8 cellular contexts compared by ENCODE assay signal in the genomic region with DNA sequence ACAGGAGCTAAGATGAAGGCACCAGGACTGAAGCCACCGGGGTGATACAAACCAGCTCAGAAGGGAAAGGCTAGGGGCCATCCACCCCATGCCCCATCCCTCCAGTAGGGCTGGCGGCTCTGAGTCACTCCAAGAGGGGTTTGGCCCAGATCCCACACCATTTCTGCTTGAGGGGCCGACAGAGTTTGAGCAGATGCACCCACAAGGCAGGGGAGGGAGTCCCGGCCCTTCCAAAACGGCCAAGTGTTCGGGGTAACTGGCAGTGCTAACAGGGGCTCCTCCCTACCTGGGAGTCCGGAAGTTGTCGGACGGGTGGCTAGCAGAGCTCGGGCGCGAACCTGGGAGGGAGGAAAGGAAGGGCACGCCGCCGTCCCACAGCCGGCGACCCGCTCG. TPM values are rescaled to one million over a fixed set of nuclear protein-coding genes. Genes with fewer than 3 reads are reported as not detected.
A peak's percentile ranks its signal among the peaks of the same experiment; 100 is the strongest.
DNase-seq lines count a peak whose midpoint lies in the region; ATAC-seq, FAIRE-seq and TF ChIP-seq lines count a peak whose summit lies in the region.

No MANE protein-coding gene starts in this region.

- no peak overlapping the region for H2BK120ac ChIP-seq in H1 (replicated peaks; ENCODE audit: low read depth, low read length)

- TF ChIP-seq POLR2A in H1 (IDR thresholded peaks at IDR 0.05; ENCODE audit: control extremely low read depth in 1 of 2, low read depth in 2 of 2, low read length in 2 of 2) (no peak), uterus (IDR thresholded peaks at IDR 0.05) (no peak)

- H3K4me3 ChIP-seq in SU-DHL-6 (ENCODE audit: insufficient read depth, low read length, poor library complexity, severe bottlenecking) (peak overlapping the region; percentile 76), H1 (ENCODE audit: extremely low read depth in 1 of 4, insufficient read depth in 2 of 4, low read depth in 3 of 4, low read length in 4 of 4) (peak overlapping the region; percentile 33 to 63 (median 37); a peak in 7 of 8 replicates), muscle layer of colon (ENCODE audit: low read depth in 1 of 2, low read length in 2 of 2) (peak overlapping the region; percentile 58 to 63), uterus (peak overlapping the region; percentile 37 to 65)

- H2BK12ac ChIP-seq in H1 (ENCODE audit: low read depth, low read length), result no peak overlapping the region

- H2BK5ac ChIP-seq in H1 (ENCODE audit: low read depth, low read length), result no peak overlapping the region

- no peak overlapping the region for H4K91ac ChIP-seq in H1 (replicated peaks; ENCODE audit: insufficient read length, low read length)

- H3K9ac ChIP-seq in SU-DHL-6 (ENCODE audit: low read length) (peak overlapping the region; percentile 73), H1 (replicated peaks in 1 of 4; ENCODE audit: extremely low read depth in 1 of 4, low read depth in 3 of 4, low read length in 3 of 4) (peak overlapping the region in 2 of 4 experiments; percentile 2 to 50; a peak in 2 of 7 replicates), muscle layer of colon (ENCODE audit: low read length) (peak overlapping the region; percentile 57)

- H4K20me1 ChIP-seq in SU-DHL-6 (ENCODE audit: low read depth, low read length), result no peaks in the 10 kb centered on the region
- peaks cover 1 to 2% of the 10 kb centered on the region in 2 experiments for H4K20me1 ChIP-seq in H1 (replicated peaks in 1 of 2; ENCODE audit: control insufficient read depth in 1 of 2, insufficient read depth in 2 of 2, low read length in 2 of 2)

- H3F3A ChIP-seq in SU-DHL-6 (ENCODE audit: insufficient read depth), result peaks cover 6% of the 10 kb centered on the region

- TF ChIP-seq CTCF in 22Rv1 (IDR thresholded peaks at IDR 0.05) (no peak), SU-DHL-6 (IDR thresholded peaks at IDR 0.05; ENCODE audit: insufficient read depth, low read length, poor library complexity, severe bottlenecking) (no peak), H1 (IDR thresholded peaks at IDR 0.05; ENCODE audit: control extremely low read depth in 1 of 3, insufficient read depth in 1 of 3, low read depth in 1 of 3, low read length in 3 of 3) (no peak), uterus (IDR thresholded peaks at IDR 0.05) (no peak)

- no peaks in the 10 kb centered on the region for H3K9me2 ChIP-seq in SU-DHL-6 (replicated peaks; ENCODE audit: insufficient read depth, low read length)

- no peak for TF ChIP-seq EP300 in H1 (IDR thresholded peaks at IDR 0.05; ENCODE audit: borderline replicate concordance in 1 of 2, low read depth in 2 of 2, low read length in 2 of 2)

- H3K18ac ChIP-seq in H1 (ENCODE audit: extremely low read depth, low read length), result no peak overlapping the region

- H3K36me3 ChIP-seq in SU-DHL-6 (ENCODE audit: low read length) (no peaks in the 10 kb centered on the region), H1 (ENCODE audit: control insufficient read depth in 2 of 4, insufficient read depth in 4 of 4, low read length in 3 of 4) (peaks cover 0 to 3% (median 0%) of the 10 kb centered on the region in 4 experiments; a peak in 2 of 8 replicates), muscle layer of colon (ENCODE audit: insufficient read depth, low read length) (peaks cover 10% of the 10 kb centered on the region), uterus (no peaks in the 10 kb centered on the region)

- no peaks in the 10 kb centered on the region for H3K79me1 ChIP-seq in H1 (ENCODE audit: low read depth, low read length)

- H2BK15ac ChIP-seq in H1 (ENCODE audit: low read length), result no peak overlapping the region

- H3K4me1 ChIP-seq in H1 (replicated peaks in 1 of 4; ENCODE audit: control insufficient read depth in 3 of 4, insufficient read depth in 4 of 4, low read length in 3 of 4) (peaks cover 0 to 12% (median 3%) of the 10 kb centered on the region in 4 experiments; a peak in 4 of 7 replicates), muscle layer of colon (ENCODE audit: insufficient read depth, low read length) (peaks cover 15% of the 10 kb centered on the region), uterus (no peaks in the 10 kb centered on the region)

- no peak overlapping the region for H4K5ac ChIP-seq in H1 (ENCODE audit: insufficient read length, low read depth, low read length)

- intact Hi-C loops in uterus (cut with DNase I; ENCODE audit: low total_unique reads), result no loop called here

- FAIRE-seq in H1 (lab: Jason Lieb, UNC), result no peak

- H3K4me2 ChIP-seq in SU-DHL-6 (ENCODE audit: low read depth, low read length, poor library complexity, severe bottlenecking) (peak overlapping the region; percentile 81), H1 (ENCODE audit: insufficient read depth in 1 of 2, low read depth in 2 of 2, low read length in 2 of 2) (peak overlapping the region; percentile 69 to 72)

- no peak overlapping the region for H3K56ac ChIP-seq in H1 (replicated peaks; ENCODE audit: insufficient read length, low read depth, low read length)

- DNase-seq in H1 (ENCODE audit: low read depth in 1 of 2, low spot score in 2 of 2), result peak in 1 of 2 experiments; percentile 50
- DNase-seq in uterus, result peak; percentile 58 to 72
- DNase-seq in NCI-H1694 (lab: John Stamatoyannopoulos, UW), result no peak

- H3K23ac ChIP-seq in H1 (ENCODE audit: insufficient read length), result no peak overlapping the region

- H4K8ac ChIP-seq in H1 (ENCODE audit: extremely low read depth, insufficient read depth, low read length), result no peak overlapping the region; the same call in 1 of the 2 replicates

- H3K79me2 ChIP-seq in SU-DHL-6 (ENCODE audit: insufficient read depth, low read length), result peaks cover 13% of the 10 kb centered on the region
- H3K79me2 ChIP-seq in H1 (ENCODE audit: control insufficient read depth in 1 of 2, insufficient read depth in 2 of 2, low read length in 2 of 2), result no peaks in the 10 kb centered on the region

- 35% methylated on average over 5 of the region's 19 CpGs; no CpG with 5 or more reads in 1 of the 2 experiments for WGBS in H1 (ENCODE audit: extremely low coverage in 1 of 2, insufficient coverage in 1 of 2, insufficient read length in 1 of 2, insufficient replicate concordance in 2 of 2, low coverage in 1 of 2, low lambda C conversion rate in 2 of 2, missing lambda C conversion rate in 1 of 2), 2 experiments

- no peak overlapping the region for H2AK5ac ChIP-seq in H1 (ENCODE audit: low read depth, low read length)

- peak overlapping the region; percentile 73 for H3K27ac ChIP-seq in 22Rv1
- peak overlapping the region; percentile 65 for H3K27ac ChIP-seq in SU-DHL-6 (ENCODE audit: low read depth, low read length)
- H3K27ac ChIP-seq in H1 (ENCODE audit: low read depth, low read length), result no peak overlapping the region
- peak overlapping the region; percentile 56 for H3K27ac ChIP-seq in muscle layer of colon (ENCODE audit: low read depth, low read length)
- H3K27ac ChIP-seq in uterus, result peak overlapping the region; percentile 74 to 93

- H2AFZ ChIP-seq in SU-DHL-6 (ENCODE audit: low read depth, low read length, severe bottlenecking), result no peak overlapping the region
- H2AFZ ChIP-seq in H1 (ENCODE audit: low read length), result no peak overlapping the region

- H3K23me2 ChIP-seq in H1 (ENCODE audit: low read depth, low read length), result no peaks in the 10 kb centered on the region; the same call in 1 of the 2 replicates

- H2BK20ac ChIP-seq in H1 (ENCODE audit: low read length), result no peak overlapping the region

- POLR2A ChIA-PET in H1 (lab: Charles Lee; ENCODE audit: partially characterized antibody), result interaction anchor here (0.6 to 1.9 kb wide), 14 partner anchors 9 to 459 kb away, joined by 3 to 7 read pairs (median 4); a partner anchor contains a TSS

- no peak overlapping the region for H3K4ac ChIP-seq in H1 (replicated peaks; ENCODE audit: insufficient read length, low read depth, low read length)

- H3K14ac ChIP-seq in H1 (ENCODE audit: insufficient read length), result no peak overlapping the region

- peak; percentile 22 for ATAC-seq in GM18511 (IDR thresholded peaks at IDR 0.05; ENCODE audit: unreplicated experiment)
- peak; percentile 11 for ATAC-seq in HG03060 (IDR thresholded peaks at IDR 0.05; ENCODE audit: low read depth, unreplicated experiment)

- CTCF ChIA-PET in H1 (lab: Charles Lee; ENCODE audit: partially characterized antibody), result interaction anchor here (1.4 to 2.7 kb wide), 5 partner anchors 15 to 117 kb away, joined by 3 to 14 read pairs (median 4); no protein-coding TSS in a partner anchor

- TF ChIP-seq RAD21 in H1 (IDR thresholded peaks at IDR 0.05 in 1 of 2, conservative IDR thresholded peaks at IDR 0.05 in 1 of 2; ENCODE audit: low read depth in 2 of 2, low read length in 2 of 2), result no peak

- no peaks in the 10 kb centered on the region for H3K9me3 ChIP-seq in SU-DHL-6 (ENCODE audit: insufficient read depth, low read length)
- H3K9me3 ChIP-seq in H1 (ENCODE audit: insufficient read depth in 2 of 2, low read depth in 1 of 2, low read length in 1 of 2), result no peaks in the 10 kb centered on the region
- no peaks in the 10 kb centered on the region for H3K9me3 ChIP-seq in muscle layer of colon (ENCODE audit: low read length)
- no peaks in the 10 kb centered on the region for H3K9me3 ChIP-seq in uterus

- H3K27me3 ChIP-seq in SU-DHL-6 (ENCODE audit: low read length), result no peaks in the 10 kb centered on the region
- H3K27me3 ChIP-seq in H1 (replicated peaks in 1 of 4; ENCODE audit: control insufficient read depth in 3 of 4, extremely low read depth in 1 of 4, insufficient read depth in 3 of 4, low read length in 3 of 4), result no peaks in the 10 kb centered on the region; a peak in 1 of 7 replicates
- no peaks in the 10 kb centered on the region for H3K27me3 ChIP-seq in muscle layer of colon (ENCODE audit: control insufficient read depth in 1 of 2, insufficient read depth in 2 of 2, low read length in 2 of 2)
- H3K27me3 ChIP-seq in uterus, result no peaks in the 10 kb centered on the region

RNA-seq across cellular contexts. Expression of a gene that starts 0.4 kb away (rescaled TPM):
- total RNA-seq in H1 (2021; fragmentation: NEBNext Ultra II Directional; extraction: Animal tissue kit (Norgen Biotek cat#: 25700)), result 6.8 and 8.2 TPM in 2 replicates
- polyA plus RNA-seq in H1 (2011; rRNA removed), result 9.5 and 11.0 TPM in 2 replicates
- polyA plus RNA-seq in H1 (2011; cell fraction: cytosol; rRNA removed), result 6.9 TPM
- 8.0 TPM for polyA plus RNA-seq in H1 (2011; cell fraction: nucleus; rRNA removed)
- 6.8 to 8.8 TPM (median 7.8 TPM) in 4 replicates for polyA plus RNA-seq in H1 (2012, experiment 1 of 2)
- 9.5 TPM for polyA plus RNA-seq in H1 (2012, experiment 2 of 2)
- 8.9 TPM for polyA plus RNA-seq in H1 (2013, experiment 1 of 2)
- 9.2 TPM for polyA plus RNA-seq in H1 (2013, experiment 2 of 2)
- polyA minus RNA-seq in H1 (2011; rRNA and poly(A)+ RNA removed), result 3.2 and 3.8 TPM in 2 replicates
- polyA minus RNA-seq in H1 (2011; cell fraction: cytosol; rRNA and poly(A)+ RNA removed), result 5.9 TPM
- polyA minus RNA-seq in H1 (2011; cell fraction: nucleus; rRNA and poly(A)+ RNA removed), result 4.7 TPM
- total RNA-seq in uterus, result 10 to 100 TPM in 3 of 4 donors, 1 to 10 TPM in 1; 9.1 to 62.8 (median 32.7) TPM

RNA-seq across cellular contexts. Expression of a gene that starts 3.6 kb away (rescaled TPM):
- 31.7 and 34.2 TPM in 2 replicates for total RNA-seq in H1 (2021; fragmentation: NEBNext Ultra II Directional; extraction: Animal tissue kit (Norgen Biotek cat#: 25700))
- polyA plus RNA-seq in H1 (2011; rRNA removed), result 23.1 and 31.0 TPM in 2 replicates
- polyA plus RNA-seq in H1 (2011; cell fraction: cytosol; rRNA removed), result 32.3 TPM
- polyA plus RNA-seq in H1 (2011; cell fraction: nucleus; rRNA removed), result 27.6 TPM
- 22.4 to 28.9 TPM (median 27.2 TPM) in 4 replicates for polyA plus RNA-seq in H1 (2012, experiment 1 of 2)
- 32.4 TPM for polyA plus RNA-seq in H1 (2012, experiment 2 of 2)
- polyA plus RNA-seq in H1 (2013, experiment 1 of 2), result 15.9 TPM
- polyA plus RNA-seq in H1 (2013, experiment 2 of 2), result 16.8 TPM
- 24.5 and 30.0 TPM in 2 replicates for polyA minus RNA-seq in H1 (2011; rRNA and poly(A)+ RNA removed)
- 24.4 TPM for polyA minus RNA-seq in H1 (2011; cell fraction: cytosol; rRNA and poly(A)+ RNA removed)
- 13.9 TPM for polyA minus RNA-seq in H1 (2011; cell fraction: nucleus; rRNA and poly(A)+ RNA removed)
- 10 to 100 TPM; 14.7 to 36.3 (median 29.5) TPM for total RNA-seq in uterus

RNA-seq across cellular contexts. Expression of a gene that starts 10.9 kb away (rescaled TPM):
- total RNA-seq in H1 (2021; fragmentation: NEBNext Ultra II Directional; extraction: Animal tissue kit (Norgen Biotek cat#: 25700)), result 44.2 and 44.5 TPM in 2 replicates
- polyA plus RNA-seq in H1 (2011; rRNA removed), result 102 and 110 TPM in 2 replicates
- 61.9 TPM for polyA plus RNA-seq in H1 (2011; cell fraction: cytosol; rRNA removed)
- polyA plus RNA-seq in H1 (2011; cell fraction: nucleus; rRNA removed), result 45.1 TPM
- polyA plus RNA-seq in H1 (2012, experiment 1 of 2), result 44.7 to 50.4 TPM (median 48.0 TPM) in 4 replicates
- polyA plus RNA-seq in H1 (2012, experiment 2 of 2), result 75.9 TPM
- polyA plus RNA-seq in H1 (2013, experiment 1 of 2), result 55.5 TPM
- polyA plus RNA-seq in H1 (2013, experiment 2 of 2), result 54.5 TPM
- polyA minus RNA-seq in H1 (2011; rRNA and poly(A)+ RNA removed), result 6.3 and 8.1 TPM in 2 replicates
- 14.7 TPM for polyA minus RNA-seq in H1 (2011; cell fraction: cytosol; rRNA and poly(A)+ RNA removed)
- 11.7 TPM for polyA minus RNA-seq in H1 (2011; cell fraction: nucleus; rRNA and poly(A)+ RNA removed)
- 10 to 100 TPM in 2 of 4 donors, 1 to 10 TPM in 1, not detected in 1; 4.7 to 19.4 (median 13.1) TPM for total RNA-seq in uterus

RNA-seq across cellular contexts. Expression of a gene that starts 26.0 kb away (rescaled TPM):
- total RNA-seq in H1 (2021; fragmentation: NEBNext Ultra II Directional; extraction: Animal tissue kit (Norgen Biotek cat#: 25700)), result 16.2 and 21.7 TPM in 2 replicates
- polyA plus RNA-seq in H1 (2011; rRNA removed), result 18.6 and 28.1 TPM in 2 replicates
- polyA plus RNA-seq in H1 (2011; cell fraction: cytosol; rRNA removed), result 24.8 TPM
- 40.4 TPM for polyA plus RNA-seq in H1 (2011; cell fraction: nucleus; rRNA removed)
- polyA plus RNA-seq in H1 (2012, experiment 1 of 2), result 11.1 to 19.0 TPM (median 15.8 TPM) in 4 replicates
- polyA plus RNA-seq in H1 (2012, experiment 2 of 2), result 16.6 TPM
- polyA plus RNA-seq in H1 (2013, experiment 1 of 2), result 15.4 TPM
- polyA plus RNA-seq in H1 (2013, experiment 2 of 2), result 16.1 TPM
- polyA minus RNA-seq in H1 (2011; rRNA and poly(A)+ RNA removed), result 7.8 and 8.7 TPM in 2 replicates
- 14.8 TPM for polyA minus RNA-seq in H1 (2011; cell fraction: cytosol; rRNA and poly(A)+ RNA removed)
- polyA minus RNA-seq in H1 (2011; cell fraction: nucleus; rRNA and poly(A)+ RNA removed), result 11.0 TPM
- 10 to 100 TPM in 2 of 4 donors, 1 to 10 TPM in 2; 5.1 to 55.9 (median 15.4) TPM for total RNA-seq in uterus

RNA-seq across cellular contexts. Expression of a gene that starts 31.9 kb away (rescaled TPM):
- 18.2 and 23.5 TPM in 2 replicates for total RNA-seq in H1 (2021; fragmentation: NEBNext Ultra II Directional; extraction: Animal tissue kit (Norgen Biotek cat#: 25700))
- 10.7 and 23.5 TPM in 2 replicates for polyA plus RNA-seq in H1 (2011; rRNA removed)
- 8.6 TPM for polyA plus RNA-seq in H1 (2011; cell fraction: cytosol; rRNA removed)
- 114 TPM for polyA plus RNA-seq in H1 (2011; cell fraction: nucleus; rRNA removed)
- polyA plus RNA-seq in H1 (2012, experiment 1 of 2), result 10.0 to 23.3 TPM (median 21.7 TPM) in 4 replicates
- polyA plus RNA-seq in H1 (2012, experiment 2 of 2), result 6.6 TPM
- 12.6 TPM for polyA plus RNA-seq in H1 (2013, experiment 1 of 2)
- polyA plus RNA-seq in H1 (2013, experiment 2 of 2), result 9.0 TPM
- 7.2 and 16.0 TPM in 2 replicates for polyA minus RNA-seq in H1 (2011; rRNA and poly(A)+ RNA removed)
- polyA minus RNA-seq in H1 (2011; cell fraction: cytosol; rRNA and poly(A)+ RNA removed), result 7.0 TPM
- polyA minus RNA-seq in H1 (2011; cell fraction: nucleus; rRNA and poly(A)+ RNA removed), result 31.5 TPM
- 100 to 1,000 TPM in 1 of 4 donors, 10 to 100 TPM in 1, 1 to 10 TPM in 2; 2.1 to 102 (median 8.6) TPM for total RNA-seq in uterus
